In genomic region chr6:114344216-114344970, GRCh38 we compare ENCODE assay signal across 18 cellular contexts. TPM values are rescaled to one million over a fixed set of nuclear protein-coding genes. Genes with fewer than 3 reads are reported as not detected.
DNase-seq lines count a peak whose midpoint lies in the region; ATAC-seq and TF ChIP-seq lines count a peak whose summit lies in the region.
"Had no signal": no experiment of that assay in that cellular context is flagged by ENCODE, and none has a peak within 500 bp of the region (broad histone marks: within the 10 kb centered on the region; RNA-seq: fewer than 3 reads in every experiment).

No MANE protein-coding gene starts in this region.

- intact Hi-C loops in Calu3 (cut with micrococcal nuclease; ENCODE audit: unreplicated experiment) = loop anchor here (5.0 to 10.0 kb wide), 3 partner anchors 170 to 403 kb away; no protein-coding TSS in a partner anchor

- H3K36me3 ChIP-seq in HUES64 (ENCODE audit: insufficient read depth, low read length) = no peaks in the 10 kb centered on the region
- H3K36me3 ChIP-seq: transverse colon had no signal

- H3K9me3 Mint-ChIP-seq in Calu3 (ENCODE audit: low read depth, unreplicated experiment) (no peaks in the 10 kb centered on the region), mesothelial cell of epicardium (no peaks in the 10 kb centered on the region)
- no peaks in the 10 kb centered on the region for H3K9me3 Mint-ChIP-seq in activated T-helper 17 cell treated with anti-CD3 and anti-CD28 coated beads, Interleukin-2, amount 50 U/mL, for 72 hours
- H3K9me3 Mint-ChIP-seq: memory B cell had no signal

- DNase-seq in Calu3 (no peak), mesothelial cell of epicardium (ENCODE audit: low spot score in 2 of 2, unreplicated experiment in 2 of 2) (no peak), NCI-H345 (lab: John Stamatoyannopoulos, UW) (no peak), glomerular visceral epithelial cell (ENCODE audit: extremely low spot score) (no peak)
- DNase-seq in activated CD4-positive, CD25-positive, alpha-beta regulatory T cell treated with anti-CD3 and anti-CD28 coated beads, Interleukin-2, amount 50 U/mL, for 72 hours = no peak
- DNase-seq: activated CD4-positive, alpha-beta T cell treated with anti-CD3 and anti-CD28 coated beads for 48 hours; activated gamma-delta T cell treated with Interleukin-2 at 50 U/mL for 16 hours; effector memory CD8-positive, alpha-beta T cell; KG1; kidney; stimulated activated naive CD4-positive, alpha-beta T cell had no signal

- H3K4me3 ChIP-seq in HUES64 (ENCODE audit: low read length) = peak overlapping the region; percentile 82

- CTCF ChIA-PET in Calu3 (lab: Charles Lee) = interaction anchor here (0.6 to 1.8 kb wide), 5 partner anchors 20 to 396 kb away, joined by 3 to 13 read pairs (median 4); no protein-coding TSS in a partner anchor

- H3K27me3 Mint-ChIP-seq in Calu3 (ENCODE audit: unreplicated experiment) (no peaks in the 10 kb centered on the region), mesothelial cell of epicardium (ENCODE audit: low read depth) (peaks cover 42% of the 10 kb centered on the region)
- H3K27me3 Mint-ChIP-seq in activated T-helper 17 cell treated with anti-CD3 and anti-CD28 coated beads, Interleukin-2, amount 50 U/mL, for 72 hours = peaks cover 38% of the 10 kb centered on the region

- no TSS peak for BruUV-seq in Calu3 (replicated peaks; lab: Mats Ljungman, UMichigan)

- no peaks in the 10 kb centered on the region for H3K27me3 ChIP-seq in HUES64 (ENCODE audit: insufficient read depth, low read length)

- peaks cover 31% of the 10 kb centered on the region for H3K36me3 Mint-ChIP-seq in Calu3 (ENCODE audit: insufficient read depth, unreplicated experiment)
- H3K36me3 Mint-ChIP-seq in activated T-helper 17 cell treated with anti-CD3 and anti-CD28 coated beads, Interleukin-2, amount 50 U/mL, for 72 hours (ENCODE audit: low read depth) = no peaks in the 10 kb centered on the region
- H3K36me3 Mint-ChIP-seq in mesothelial cell of epicardium = no peaks in the 10 kb centered on the region
- H3K36me3 Mint-ChIP-seq: memory B cell had no signal

- WGBS in HUES64 = 56% methylated on average over 3 of the region's 3 CpGs

- no peaks in the 10 kb centered on the region for H3K9me3 ChIP-seq in HUES64 (ENCODE audit: insufficient read depth, low read depth, low read length)
- H3K9me3 ChIP-seq: transverse colon had no signal

- 0 out of 2 replicates have a peak overlapping the region, but pooled peaks have one; percentile 38 for H3K9ac ChIP-seq in HUES64 (ENCODE audit: low read depth, low read length)

- H3K27ac Mint-ChIP-seq in Calu3 (ENCODE audit: unreplicated experiment) (peak overlapping the region; percentile 20), mesothelial cell of epicardium (no peak overlapping the region)
- H3K27ac Mint-ChIP-seq in activated T-helper 17 cell treated with anti-CD3 and anti-CD28 coated beads, Interleukin-2, amount 50 U/mL, for 72 hours = no peak overlapping the region
- H3K27ac Mint-ChIP-seq: effector memory CD8-positive, alpha-beta T cell; memory B cell had no signal

- peaks cover 35% of the 10 kb centered on the region for H3K4me1 Mint-ChIP-seq in Calu3 (ENCODE audit: low read depth, unreplicated experiment)
- no peaks in the 10 kb centered on the region for H3K4me1 Mint-ChIP-seq in activated T-helper 17 cell treated with anti-CD3 and anti-CD28 coated beads, Interleukin-2, amount 50 U/mL, for 72 hours
- H3K4me1 Mint-ChIP-seq in mesothelial cell of epicardium = peaks cover 22% of the 10 kb centered on the region

- no peak for ATAC-seq in activated T-helper 17 cell treated with anti-CD3 and anti-CD28 coated beads, Interleukin-2, amount 50 U/mL, for 72 hours (replicated peaks)
- ATAC-seq in HG03439 (IDR thresholded peaks at IDR 0.05; ENCODE audit: unreplicated experiment) = no peak
- ATAC-seq: effector memory CD8-positive, alpha-beta T cell had no signal

- H3K27ac ChIP-seq in HUES64 (ENCODE audit: low read depth, low read length) = peak overlapping the region; percentile 80; the same call in 1 of the 2 replicates
- H3K27ac ChIP-seq: transverse colon had no signal

- peaks cover 33% of the 10 kb centered on the region for H3K4me1 ChIP-seq in HUES64 (ENCODE audit: insufficient read depth, low read length)

- H3K4me3 Mint-ChIP-seq in Calu3 (ENCODE audit: low read depth, unreplicated experiment) (peak overlapping the region; percentile 74), mesothelial cell of epicardium (peak overlapping the region; percentile 76)
- peak overlapping the region; percentile 37 for H3K4me3 Mint-ChIP-seq in activated T-helper 17 cell treated with anti-CD3 and anti-CD28 coated beads, Interleukin-2, amount 50 U/mL, for 72 hours
- H3K4me3 Mint-ChIP-seq: effector memory CD8-positive, alpha-beta T cell had no signal

- TF ChIP-seq CTCF in Calu3 (IDR thresholded peaks at IDR 0.05; ENCODE audit: unreplicated experiment) (no peak), mesothelial cell of epicardium (IDR thresholded peaks at IDR 0.05; ENCODE audit: unreplicated experiment) (no peak)

RNA-seq across cellular contexts. Expression of gene HS3ST5, which starts 1.6 kb away (rescaled TPM):
- total RNA-seq in Calu3 (2022) (0.40 and 0.66 TPM in 2 replicates), mesothelial cell of epicardium (0.16 to 0.49 TPM (median 0.27 TPM) in 3 replicates)
- polyA plus RNA-seq in HUES64 (2013, experiment 1 of 2) = 1.00 TPM
- polyA plus RNA-seq in HUES64 (2013, experiment 2 of 2) = 0.82 TPM
- total RNA-seq in activated T-helper 17 cell treated with anti-CD3 and anti-CD28 coated beads, Interleukin-2, amount 50 U/mL, for 72 hours = not detected
- total RNA-seq: A673 had no signal
- polyA plus RNA-seq: fibroblast of lung had no signal
